In genomic region chr13:107835339-107836018, GRCh38 we compare ENCODE assay signal across 8 cellular contexts.
DNase-seq lines count a peak whose midpoint lies in the region; ATAC-seq and TF ChIP-seq lines count a peak whose summit lies in the region.
"Had no signal": no experiment of that assay in that cellular context is flagged by ENCODE, and none has a peak within 500 bp of the region (broad histone marks: within the 10 kb centered on the region; RNA-seq: fewer than 3 reads in every experiment).

No MANE protein-coding gene starts in this region.

- no peak for TF ChIP-seq CTCF in brain (conservative IDR thresholded peaks at IDR 0.05)

- DNase-seq in HS-27A (ENCODE audit: low read depth) = peak; percentile 72
- no peak for DNase-seq in activated naive CD4-positive, alpha-beta T cell treated with Interleukin-2 at 50 U/mL for 16 hours
- no peak for DNase-seq in stimulated activated CD4-positive, alpha-beta T cell treated with anti-CD3 and anti-CD28 coated beads, Interleukin-2, amount 100 ng/mL, for 24 hours
- DNase-seq in GOT3 (lab: John Stamatoyannopoulos, UW) = no peak
- DNase-seq: cortex of kidney had no signal

- no peaks in the 10 kb centered on the region for H3K27me3 Mint-ChIP-seq in brain
- no peaks in the 10 kb centered on the region for H3K27me3 Mint-ChIP-seq in stimulated activated memory B cell treated with anti-CD40 and anti-IgM and Interleukin-4, amounts not matched to agents 10 μg/mL and 1 μg/mL and 100 μg/mL, for 72 hours

- H3K4me1 Mint-ChIP-seq in brain = peaks cover 37% of the 10 kb centered on the region
- no peaks in the 10 kb centered on the region for H3K4me1 Mint-ChIP-seq in stimulated activated memory B cell treated with anti-CD40 and anti-IgM and Interleukin-4, amounts not matched to agents 10 μg/mL and 1 μg/mL and 100 μg/mL, for 72 hours

- peaks cover 0 to 3% (median 0%) of the 10 kb centered on the region in 5 experiments for H3K9me3 Mint-ChIP-seq in brain
- peaks cover 7% of the 10 kb centered on the region for H3K9me3 Mint-ChIP-seq in stimulated activated memory B cell treated with anti-CD40 and anti-IgM and Interleukin-4, amounts not matched to agents 10 μg/mL and 1 μg/mL and 100 μg/mL, for 72 hours

- no peaks in the 10 kb centered on the region for H3K36me3 Mint-ChIP-seq in brain
- H3K36me3 Mint-ChIP-seq in stimulated activated memory B cell treated with anti-CD40 and anti-IgM and Interleukin-4, amounts not matched to agents 10 μg/mL and 1 μg/mL and 100 μg/mL, for 72 hours = no peaks in the 10 kb centered on the region

- H3K27ac Mint-ChIP-seq in brain = peak overlapping the region in 3 of 5 experiments; percentile 26 to 34 (median 32)
- H3K27ac Mint-ChIP-seq in stimulated activated memory B cell treated with anti-CD40 and anti-IgM and Interleukin-4, amounts not matched to agents 10 μg/mL and 1 μg/mL and 100 μg/mL, for 72 hours = no peak overlapping the region

- no peak overlapping the region for H3K4me3 Mint-ChIP-seq in brain
- no peak overlapping the region for H3K4me3 Mint-ChIP-seq in stimulated activated memory B cell treated with anti-CD40 and anti-IgM and Interleukin-4, amounts not matched to agents 10 μg/mL and 1 μg/mL and 100 μg/mL, for 72 hours

- peak; percentile 59 for ATAC-seq in GM19467 (IDR thresholded peaks at IDR 0.05; ENCODE audit: unreplicated experiment)
- peak; percentile 16 for ATAC-seq in stimulated activated memory B cell treated with anti-CD40 and anti-IgM and Interleukin-4, amounts not matched to agents 10 μg/mL and 1 μg/mL and 100 μg/mL, for 72 hours
